In the genomic region with DNA sequence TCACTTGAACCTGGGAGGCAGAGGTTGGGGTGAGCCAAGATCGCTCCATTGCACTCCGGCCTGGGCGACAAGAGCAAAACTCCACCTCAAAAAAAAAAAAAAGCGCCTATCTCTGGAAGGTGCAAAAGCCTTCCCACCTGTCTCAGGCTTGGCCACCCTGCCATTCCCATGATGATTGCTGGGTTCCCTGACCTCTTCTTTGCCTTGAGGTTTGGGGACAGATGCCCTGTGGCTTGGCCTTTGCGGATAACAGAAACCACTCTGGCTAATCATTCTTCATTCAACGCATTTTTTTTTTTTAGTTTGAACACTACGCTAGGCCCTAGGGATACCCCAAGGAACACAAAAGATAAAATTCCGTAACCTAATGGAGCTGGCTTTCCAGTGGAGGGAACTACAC, we compare ENCODE assay signal across 19 cellular contexts. TPM values are rescaled to one million over a fixed set of nuclear protein-coding genes. Genes with fewer than 3 reads are reported as not detected.
DNase-seq lines count a peak whose midpoint lies in the region; ATAC-seq and TF ChIP-seq lines count a peak whose summit lies in the region.
"Had no signal": no experiment of that assay in that cellular context is flagged by ENCODE, and none has a peak within 500 bp of the region (broad histone marks: within the 10 kb centered on the region; RNA-seq: fewer than 3 reads in every experiment).

No MANE protein-coding gene starts in this region.

- no peak overlapping the region for H3K4me3 Mint-ChIP-seq in progenitor cell of endocrine pancreas (ENCODE audit: low read depth)
- H3K4me3 Mint-ChIP-seq: CD4-positive, alpha-beta memory T cell; H9 had no signal

- no peaks in the 10 kb centered on the region for H3K27me3 ChIP-seq in H7 (ENCODE audit: control insufficient read depth, insufficient read depth, low read length)
- no peaks in the 10 kb centered on the region for H3K27me3 ChIP-seq in ascending aorta
- H3K27me3 ChIP-seq: SJSA1 had no signal

- intact Hi-C loops in ascending aorta (cut with DNase I) (loop anchor here (10.0 kb wide), 1 partner anchor 465 kb away; a partner anchor contains a TSS), left ventricle myocardium superior (cut with micrococcal nuclease) (no loop called here)

- H3K4me3 ChIP-seq in H7 (ENCODE audit: insufficient read depth, low read depth, low read length) (no peak overlapping the region), ascending aorta (no peak overlapping the region)
- H3K4me3 ChIP-seq: SJSA1 had no signal

- H3K27ac ChIP-seq in ascending aorta: peak overlapping the region; percentile 22 to 46
- H3K27ac ChIP-seq: HL-60, SJSA1 had no signal

- no peaks in the 10 kb centered on the region for H3K4me1 ChIP-seq in ascending aorta
- H3K4me1 ChIP-seq: Caco-2 had no signal

- no peaks in the 10 kb centered on the region for H3K36me3 Mint-ChIP-seq in progenitor cell of endocrine pancreas (ENCODE audit: insufficient read depth)
- H3K36me3 Mint-ChIP-seq: CD4-positive, alpha-beta memory T cell had no signal

- H3K27me3 Mint-ChIP-seq in progenitor cell of endocrine pancreas: no peaks in the 10 kb centered on the region
- H3K27me3 Mint-ChIP-seq: CD4-positive, alpha-beta memory T cell had no signal

- no peaks in the 10 kb centered on the region for H3K9me3 Mint-ChIP-seq in progenitor cell of endocrine pancreas (ENCODE audit: low read depth)
- H3K9me3 Mint-ChIP-seq: CD4-positive, alpha-beta memory T cell; H9 had no signal

- H3K27ac Mint-ChIP-seq in progenitor cell of endocrine pancreas: peak overlapping the region; percentile 58
- H3K27ac Mint-ChIP-seq: H9 had no signal

- H3K4me1 Mint-ChIP-seq in progenitor cell of endocrine pancreas (ENCODE audit: low read depth): peaks cover 36% of the 10 kb centered on the region

- no peak for TF ChIP-seq CTCF in ascending aorta (IDR thresholded peaks at IDR 0.05)
- no peak for TF ChIP-seq CTCF in progenitor cell of endocrine pancreas (IDR thresholded peaks at IDR 0.05; ENCODE audit: unreplicated experiment)

- H3K36me3 ChIP-seq in H7 (replicated peaks; ENCODE audit: control insufficient read depth, insufficient read depth, low read length): no peaks in the 10 kb centered on the region
- H3K36me3 ChIP-seq in ascending aorta: no peaks in the 10 kb centered on the region
- H3K36me3 ChIP-seq: SJSA1 had no signal

- ATAC-seq in left ventricle myocardium superior: no peak
- ATAC-seq in HG02642 (IDR thresholded peaks at IDR 0.05; ENCODE audit: poor library complexity, unreplicated experiment): no peak
- ATAC-seq: HepG2 had no signal

- DNase-seq in H7 (peak; percentile 4), ascending aorta (ENCODE audit: low spot score in 2 of 2) (no peak), islet precursor cell (peak; percentile 5), progenitor cell of endocrine pancreas (ENCODE audit: low spot score, unreplicated experiment) (no peak), amygdala (lab: John Stamatoyannopoulos, UW) (no peak), left ventricle myocardium superior (no peak)
- DNase-seq: Caco-2; CD4-positive, alpha-beta memory T cell; DMS153; H9; KBM-7; NCI-H1105; NCI-H2029 treated with DMSO at 0.1 percent for 48 hours; NCI-H510A treated with DMSO at 0.1 percent for 48 hours; NCI-H748 treated with DMSO at 0.1 percent for 48 hours had no signal

- no peaks in the 10 kb centered on the region for H3K9me3 ChIP-seq in ascending aorta
- H3K9me3 ChIP-seq: Caco-2, SJSA1 had no signal

RNA-seq across cellular contexts. Expression of a gene that starts 6.8 kb away (rescaled TPM):
- 1,768 and 1,892 TPM in 2 replicates for total RNA-seq in H7 (2014; rRNA removed; shearing (Covaris generic))
- 21.4 TPM for total RNA-seq in ascending aorta
- 748 and 769 TPM in 2 replicates for total RNA-seq in progenitor cell of endocrine pancreas
- total RNA-seq in left ventricle myocardium superior: 51.9 TPM

RNA-seq across cellular contexts. Expression of a gene that starts 18.9 kb away (rescaled TPM):
- total RNA-seq in H7 (2014; rRNA removed; shearing (Covaris generic)): 12.4 and 24.5 TPM in 2 replicates
- 9.2 TPM for total RNA-seq in ascending aorta
- total RNA-seq in progenitor cell of endocrine pancreas: 5.1 and 5.3 TPM in 2 replicates
- 19.7 TPM for total RNA-seq in left ventricle myocardium superior

Comparison
In these comparisons a context has a peak if more than half of its experiments do, and no peak if none do; other contexts are left out.
1. DNase-seq: peak in H7 (single experiment) and islet precursor cell (single experiment); none in ascending aorta (0 of 2), progenitor cell of endocrine pancreas (single experiment), amygdala (0 of 56) and left ventricle myocardium superior (single experiment).
2. RNA of a gene that starts 6.8 kb away (total RNA-seq): 1,768 to 1,892 TPM in H7 and 748 to 769 TPM in progenitor cell of endocrine pancreas; 51.9 TPM in left ventricle myocardium superior (single experiment) and 21.4 TPM in ascending aorta (single experiment); every median in the first group is over 10 times any median in the second.